Comparison of ENCODE assay signal across 8 cellular contexts in the genomic region with DNA sequence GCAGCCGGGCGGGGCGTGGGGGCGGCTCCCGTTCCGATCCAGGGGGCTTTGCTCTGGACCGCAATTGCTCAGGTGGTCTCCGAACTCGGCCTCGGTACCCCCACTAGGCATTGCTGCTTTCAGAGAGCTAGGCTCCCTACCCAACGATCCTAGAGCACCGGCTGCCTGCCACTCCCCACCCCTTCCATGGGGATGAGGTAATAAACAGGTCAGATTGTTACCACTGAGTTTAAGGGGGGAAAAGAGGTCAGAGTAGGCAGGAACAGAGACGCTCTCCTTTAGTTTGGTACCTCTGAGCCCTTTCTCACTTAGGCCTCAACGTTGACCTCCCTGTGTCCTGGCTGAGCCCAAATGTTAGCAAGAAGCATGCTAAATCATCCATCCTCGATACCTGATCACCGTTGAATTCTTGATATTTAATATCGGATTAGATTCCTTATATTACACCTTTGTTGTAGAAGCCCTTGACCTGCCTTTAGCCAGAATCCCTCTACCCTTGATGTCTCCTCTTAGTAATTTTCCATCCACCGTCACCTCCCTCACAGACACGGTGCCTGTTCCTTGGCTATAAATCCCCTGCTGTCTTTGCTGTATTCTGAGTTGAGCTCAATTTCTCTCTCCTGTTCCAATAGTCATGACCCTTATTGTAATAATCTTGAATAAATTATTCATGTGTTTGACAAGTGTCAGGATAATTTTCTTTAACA. TPM values are rescaled to one million over a fixed set of nuclear protein-coding genes. Genes with fewer than 3 reads are reported as not detected.
DNase-seq lines count a peak whose midpoint lies in the region; ATAC-seq and TF ChIP-seq lines count a peak whose summit lies in the region.

No MANE protein-coding gene starts in this region.

- H3K36me3 Mint-ChIP-seq in neural progenitor cell = no peaks in the 10 kb centered on the region

- H4K20me1 ChIP-seq in neural progenitor cell (ENCODE audit: low read depth) = peaks cover 16% of the 10 kb centered on the region

- intact Hi-C loops in esophagus muscularis mucosa (cut with DNase I) = loop anchor here (2.0 kb wide), 1 partner anchor 65 kb away; no protein-coding TSS in a partner anchor

- TF ChIP-seq POLR2A in esophagus muscularis mucosa (IDR thresholded peaks at IDR 0.05; ENCODE audit: low read depth) = peak; percentile 1

- DNase-seq in SJCRH30 = no peak
- no peak for DNase-seq in esophagus muscularis mucosa (ENCODE audit: extremely low spot score)
- DNase-seq in neural progenitor cell (ENCODE audit: low spot score) = no peak
- DNase-seq in globus pallidus (ENCODE audit: low spot score) = no peak
- no peak for DNase-seq in stimulated activated CD4-positive, alpha-beta T cell treated with anti-CD3 and anti-CD28 coated beads, Interleukin-4, amount 100 ng/mL, for 4 hours
- DNase-seq in A172 (ENCODE audit: low spot score) = no peak

- peak overlapping the region; percentile 99 for H3K4me2 ChIP-seq in neural progenitor cell

- H3K36me3 ChIP-seq in SJCRH30 = no peaks in the 10 kb centered on the region
- H3K36me3 ChIP-seq in esophagus muscularis mucosa = peaks cover 0 to 7% (median 4%) of the 10 kb centered on the region in 4 donors
- H3K36me3 ChIP-seq in neural progenitor cell = no peaks in the 10 kb centered on the region

- peak in 1 of 3 experiments; percentile 12 for TF ChIP-seq CTCF in esophagus muscularis mucosa (IDR thresholded peaks at IDR 0.05)
- TF ChIP-seq CTCF in neural progenitor cell (IDR thresholded peaks at IDR 0.05) = no peak

- H3K9me3 ChIP-seq in SJCRH30 (replicated peaks) = no peaks in the 10 kb centered on the region
- no peaks in the 10 kb centered on the region for H3K9me3 ChIP-seq in esophagus muscularis mucosa
- H3K9me3 ChIP-seq in neural progenitor cell (ENCODE audit: low read depth) = no peaks in the 10 kb centered on the region

- no peaks in the 10 kb centered on the region for H3K9me3 Mint-ChIP-seq in neural progenitor cell

- peaks cover 37% of the 10 kb centered on the region for H3K79me2 ChIP-seq in neural progenitor cell (ENCODE audit: low read depth)

- peaks cover 27% of the 10 kb centered on the region for H3F3A ChIP-seq in neural progenitor cell (ENCODE audit: low read depth)

- H3K4me1 ChIP-seq in SJCRH30 (peaks cover 6% of the 10 kb centered on the region; the same call in 1 of the 2 replicates), esophagus muscularis mucosa (peaks cover 21 to 44% (median 41%) of the 10 kb centered on the region in 4 donors), neural progenitor cell (peaks cover 14% of the 10 kb centered on the region)

- peak overlapping the region; percentile 99 for H2AFZ ChIP-seq in neural progenitor cell (replicated peaks)

- peak; percentile 1 for TF ChIP-seq EP300 in esophagus muscularis mucosa (IDR thresholded peaks at IDR 0.05)

- 12% methylated on average over 17 of the region's 19 CpGs for WGBS in esophagus muscularis mucosa

- no peak overlapping the region for H3K9ac ChIP-seq in neural progenitor cell

- peaks cover 8% of the 10 kb centered on the region for H3K27me3 Mint-ChIP-seq in neural progenitor cell (ENCODE audit: insufficient read depth, low read depth)

- ATAC-seq in GM18861 (IDR thresholded peaks at IDR 0.05; ENCODE audit: unreplicated experiment) = peak; percentile 0
- ATAC-seq in HG02678 (IDR thresholded peaks at IDR 0.05; ENCODE audit: unreplicated experiment) = peak; percentile 1

- H3K27ac ChIP-seq in SJCRH30 = peak overlapping the region; percentile 84
- H3K27ac ChIP-seq in esophagus muscularis mucosa (replicated peaks in 1 of 4) = peak overlapping the region; percentile 96 to 98 (median 97)
- H3K27ac ChIP-seq in neural progenitor cell = no peak overlapping the region

- peak overlapping the region; percentile 42 for H3K27ac Mint-ChIP-seq in neural progenitor cell

- H3K4me3 ChIP-seq in SJCRH30 (peak overlapping the region; percentile 90), esophagus muscularis mucosa (peak overlapping the region; percentile 83 to 95 (median 93)), neural progenitor cell (peak overlapping the region; percentile 90)

- no peaks in the 10 kb centered on the region; the same call in 1 of the 2 replicates for H3K27me3 ChIP-seq in SJCRH30
- H3K27me3 ChIP-seq in esophagus muscularis mucosa = no peaks in the 10 kb centered on the region
- no peaks in the 10 kb centered on the region for H3K27me3 ChIP-seq in neural progenitor cell

- peak overlapping the region; percentile 94 for H3K4me3 Mint-ChIP-seq in neural progenitor cell

- peaks cover 17% of the 10 kb centered on the region for H3K4me1 Mint-ChIP-seq in neural progenitor cell

RNA-seq across cellular contexts. Expression of gene PLPP1, which starts 0.6 kb away (rescaled TPM):
- total RNA-seq in SJCRH30 (2014; rRNA removed; shearing (Covaris generic)) = 31.3 and 35.1 TPM in 2 replicates
- total RNA-seq in esophagus muscularis mucosa (100 to 1,000 TPM; 186 to 306 (median 241) TPM), neural progenitor cell (ENCODE audit: low replicate concordance) (23.9 and 24.9 TPM in 2 replicates)
- total RNA-seq in A172 (2014; rRNA removed; shearing (Covaris generic)) = 35.8 and 40.3 TPM in 2 replicates
